In the genomic region with DNA sequence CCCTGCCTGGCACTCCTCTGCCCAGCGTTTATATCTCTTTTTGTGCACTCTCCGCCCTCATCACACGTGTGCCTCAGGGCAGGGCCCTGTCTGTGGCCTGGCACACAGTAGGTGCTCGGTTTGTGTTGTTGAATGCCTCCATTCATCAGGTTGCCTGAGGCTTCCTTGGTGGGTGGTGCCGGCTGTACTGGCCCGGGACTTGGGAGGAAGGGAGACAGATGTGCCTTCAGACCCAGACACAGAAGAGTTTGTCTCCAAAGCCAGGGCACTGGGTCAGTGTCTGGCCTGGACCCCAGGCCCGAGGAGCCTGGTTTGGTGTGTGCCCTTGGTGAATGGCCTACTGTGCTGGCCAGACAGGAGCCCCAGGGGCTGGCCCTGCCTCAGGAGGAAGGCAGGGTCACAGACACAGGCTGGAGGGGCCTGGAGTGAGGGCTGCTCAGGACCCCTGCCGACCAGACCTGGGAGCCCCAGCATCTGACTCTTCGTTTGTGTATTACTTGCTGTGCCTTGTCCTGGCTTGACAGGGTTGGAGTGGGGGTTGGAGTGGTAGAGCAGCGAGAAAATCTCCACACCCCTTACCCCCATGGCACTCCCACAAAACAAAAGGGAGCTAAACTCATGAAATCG, we compare ENCODE assay signal across 8 cellular contexts.
DNase-seq lines count a peak whose midpoint lies in the region; ATAC-seq and TF ChIP-seq lines count a peak whose summit lies in the region.

No MANE protein-coding gene starts in this region.

- peaks cover 44% of the 10 kb centered on the region for H3K4me1 ChIP-seq in HUES6 (ENCODE audit: control insufficient read depth, insufficient read depth, low read length)

- peaks cover 68% of the 10 kb centered on the region for H3K4me1 Mint-ChIP-seq in central memory CD8-positive, alpha-beta T cell

- H3K27ac Mint-ChIP-seq in central memory CD8-positive, alpha-beta T cell (ENCODE audit: low read depth) = peak overlapping the region; percentile 98

- no peaks in the 10 kb centered on the region for H3K36me3 Mint-ChIP-seq in central memory CD8-positive, alpha-beta T cell (ENCODE audit: insufficient read depth)

- no peaks in the 10 kb centered on the region for H3K27me3 Mint-ChIP-seq in central memory CD8-positive, alpha-beta T cell

- no peak for TF ChIP-seq CTCF in 22Rv1 (IDR thresholded peaks at IDR 0.05)

- peak overlapping the region; percentile 70 for H3K9ac ChIP-seq in HUES6 (ENCODE audit: low read length)

- H3K27ac ChIP-seq in 22Rv1 (peak overlapping the region; percentile 64), HUES6 (ENCODE audit: low read depth, low read length) (peak overlapping the region; percentile 41; the same call in 1 of the 2 replicates)

- no peaks in the 10 kb centered on the region for H3K36me3 ChIP-seq in HUES6 (ENCODE audit: control insufficient read depth, insufficient read depth, low read length)

- H3K27me3 ChIP-seq in HUES6 (ENCODE audit: control insufficient read depth, insufficient read depth, low read length) = no peaks in the 10 kb centered on the region

- peak overlapping the region; percentile 57 for H3K4me3 ChIP-seq in HUES6 (ENCODE audit: low read depth, low read length)

- H3K4me3 Mint-ChIP-seq in central memory CD8-positive, alpha-beta T cell = peak overlapping the region; percentile 81

- ATAC-seq in central memory CD8-positive, alpha-beta T cell (replicated peaks; ENCODE audit: extremely low read depth, poor library complexity, severe bottlenecking) = no peak
- ATAC-seq in GM18511 (IDR thresholded peaks at IDR 0.05; ENCODE audit: unreplicated experiment) = no peak

- H3K9me3 ChIP-seq in HUES6 (ENCODE audit: control insufficient read depth, insufficient read depth, low read depth, low read length) = 0 out of 2 replicates have a peak, but pooled peaks cover 2% of the 10 kb centered on the region

- no peaks in the 10 kb centered on the region for H3K9me3 Mint-ChIP-seq in central memory CD8-positive, alpha-beta T cell

- no peak for DNase-seq in central memory CD8-positive, alpha-beta T cell (ENCODE audit: low spot score in 2 of 2)
- peak; percentile 52 for DNase-seq in midbrain (lab: John Stamatoyannopoulos, UW)
- DNase-seq in HK-2 (ENCODE audit: unreplicated experiment) = no peak
- no peak for DNase-seq in NCI-H2171 treated with DMSO at 0.1 percent for 48 hours (lab: John Stamatoyannopoulos, UW)
- DNase-seq in NCI-H146 treated with DMSO at 0.1 percent for 48 hours (lab: John Stamatoyannopoulos, UW; ENCODE audit: unreplicated experiment) = no peak
